1 cellular context compared by ENCODE assay signal in genomic region chr13:71242191-71242590, GRCh38.
A peak's percentile ranks its signal among the peaks of the same experiment; 100 is the strongest.
TF ChIP-seq lines count a peak whose summit lies in the region.

No MANE protein-coding gene starts in this region.

TF ChIP-seq in Ishikawa, 13 proteins besides CTCF, POLR2A, EP300 and RAD21 (continued from another document):
- TF ChIP-seq REST (IDR thresholded peaks at IDR 0.05; ENCODE audit: low read depth) (no peak), USF1 (IDR thresholded peaks at IDR 0.05) (no peak), TCF12 (IDR thresholded peaks at IDR 0.05; ENCODE audit: low read depth) (peak; percentile 78), YY1 (IDR thresholded peaks at IDR 0.05; ENCODE audit: low read depth) (no peak)
TF ChIP-seq in Ishikawa: peak in this region for 4.
